39 cellular contexts compared by ENCODE assay signal in genomic region chr17:35913611-35914010, GRCh38. TPM values are rescaled to one million over a fixed set of nuclear protein-coding genes. Genes with fewer than 3 reads are reported as not detected.
"Had no signal": no experiment of that assay in that cellular context is flagged by ENCODE, and none has a peak within 500 bp of the region (broad histone marks: within the 10 kb centered on the region; RNA-seq: fewer than 3 reads in every experiment).

No MANE protein-coding gene starts in this region.

- H3K4me3 ChIP-seq: adrenal gland, PC-9 had no signal

- ATAC-seq: activated CD8-positive, alpha-beta memory T cell treated with anti-CD3 and anti-CD28 coated beads, Interleukin-2, amount 10 ng/mL, durations not matched to agents 7 days and 5 days; Right ventricle myocardium inferior; SK-N-SH treated with all-trans-retinoic acid at 6 μM for 48 hours had no signal

- H3K27me3 ChIP-seq: adrenal gland had no signal

- H3K4me1 Mint-ChIP-seq: brain had no signal

- DNase-seq: activated CD4-positive, alpha-beta memory T cell treated with anti-CD3 and anti-CD28 coated beads, Interleukin-2, amount 10 ng/mL, durations not matched to agents 7 days and 5 days; activated CD4-positive, alpha-beta T cell treated with anti-CD3 and anti-CD28 coated beads for 1 hour; activated CD4-positive, alpha-beta T cell treated with anti-CD3 and anti-CD28 coated beads for 48 hours; activated CD4-positive, CD25-positive, alpha-beta regulatory T cell; activated CD8-positive, alpha-beta memory T cell treated with anti-CD3 and anti-CD28 coated beads for 24 hours; activated CD8-positive, alpha-beta memory T cell treated with anti-CD3 and anti-CD28 coated beads, Interleukin-2, amount 10 ng/mL, durations not matched to agents 7 days and 5 days; activated effector memory CD4-positive, alpha-beta T cell treated with Interleukin-2 at 50 U/mL for 16 hours; activated naive CD4-positive, alpha-beta T cell treated with anti-CD3 and anti-CD28 coated beads, Interleukin-2, amount 10 ng/mL, durations not matched to agents 7 days and 5 days; activated T-cell treated with anti-CD3 and anti-CD28 coated beads, Interleukin-2, amount 50 U/mL, for 48 hours; adrenal gland; MM.1S; MV-4-11; NCI-H1092 treated with DMSO at 0.1 percent for 48 hours; NCI-H1417; NCI-H146; NCI-H187; NCI-H2029 treated with DMSO at 0.1 percent for 48 hours; NCI-H2107; NCI-H2171; NCI-H510A; NCI-H526; NCI-H748 treated with DMSO at 0.1 percent for 48 hours; PC-9; SIG-M5; SW 1271; T-helper 1 cell; T-helper 2 cell; T-helper 9 cell; WERI-Rb-1 had no signal

- H3K9me3 Mint-ChIP-seq: activated naive CD4-positive, alpha-beta T cell treated with anti-CD3 and anti-CD28 coated beads, Interleukin-2, amount 10 ng/mL, durations not matched to agents 7 days and 5 days had no signal

- H3K4me1 ChIP-seq: adrenal gland had no signal

- H3K9me3 ChIP-seq: adrenal gland had no signal

- H3K27ac ChIP-seq: adrenal gland, KMS-11, PC-9, RWPE1, WERI-Rb-1 had no signal

- H3K4me3 Mint-ChIP-seq: activated CD4-positive, alpha-beta memory T cell treated with anti-CD3 and anti-CD28 coated beads, Interleukin-2, amount 10 ng/mL, durations not matched to agents 7 days and 5 days; activated CD8-positive, alpha-beta memory T cell treated with anti-CD3 and anti-CD28 coated beads, Interleukin-2, amount 10 ng/mL, durations not matched to agents 7 days and 5 days; activated naive CD4-positive, alpha-beta T cell treated with anti-CD3 and anti-CD28 coated beads, Interleukin-2, amount 10 ng/mL, durations not matched to agents 7 days and 5 days; activated naive CD8-positive, alpha-beta T cell; brain had no signal

- H3K27me3 Mint-ChIP-seq: activated CD4-positive, alpha-beta memory T cell treated with anti-CD3 and anti-CD28 coated beads, Interleukin-2, amount 10 ng/mL, durations not matched to agents 7 days and 5 days; activated CD8-positive, alpha-beta memory T cell treated with anti-CD3 and anti-CD28 coated beads, Interleukin-2, amount 10 ng/mL, durations not matched to agents 7 days and 5 days; activated naive CD4-positive, alpha-beta T cell treated with anti-CD3 and anti-CD28 coated beads, Interleukin-2, amount 10 ng/mL, durations not matched to agents 7 days and 5 days; activated naive CD8-positive, alpha-beta T cell had no signal

- H3K9ac ChIP-seq: KMS-11 had no signal

- H3K36me3 ChIP-seq: adrenal gland, WERI-Rb-1 had no signal

- H3K36me3 Mint-ChIP-seq: activated naive CD8-positive, alpha-beta T cell; brain had no signal

- H3K27ac Mint-ChIP-seq: activated CD4-positive, alpha-beta memory T cell treated with anti-CD3 and anti-CD28 coated beads, Interleukin-2, amount 10 ng/mL, durations not matched to agents 7 days and 5 days; activated CD8-positive, alpha-beta memory T cell treated with anti-CD3 and anti-CD28 coated beads, Interleukin-2, amount 10 ng/mL, durations not matched to agents 7 days and 5 days; activated naive CD4-positive, alpha-beta T cell treated with anti-CD3 and anti-CD28 coated beads, Interleukin-2, amount 10 ng/mL, durations not matched to agents 7 days and 5 days; activated naive CD8-positive, alpha-beta T cell; brain had no signal

RNA-seq across cellular contexts. Expression of gene RDM1, which starts 17.0 kb away (rescaled TPM):
- total RNA-seq: adrenal gland, bronchial epithelial cell, Right ventricle myocardium inferior had no signal

RNA-seq across cellular contexts. Expression of gene LYZL6, which starts 29.9 kb away (rescaled TPM):
- total RNA-seq: activated CD4-positive, alpha-beta memory T cell treated with anti-CD3 and anti-CD28 coated beads, Interleukin-2, amount 10 ng/mL, durations not matched to agents 7 days and 5 days; activated CD8-positive, alpha-beta memory T cell treated with anti-CD3 and anti-CD28 coated beads, Interleukin-2, amount 10 ng/mL, durations not matched to agents 7 days and 5 days; adrenal gland; bronchial epithelial cell; LHCN-M2; OCI-LY7; PC-9; Right ventricle myocardium inferior; SK-MEL-5 had no signal
- polyA plus RNA-seq: adrenal gland had no signal

RNA-seq across cellular contexts. Expression of gene CCL5, which starts 33.5 kb away (rescaled TPM):
- total RNA-seq: bronchial epithelial cell, PC-9 had no signal

RNA-seq across cellular contexts. Expression of gene HEATR9, which starts 44.9 kb away (rescaled TPM):
- total RNA-seq: adrenal gland, bronchial epithelial cell, LHCN-M2, OCI-LY7, PC-9, Right ventricle myocardium inferior, SK-MEL-5 had no signal
